19 cellular contexts compared by ENCODE assay signal in genomic region chr6:107699191-107700015, GRCh38.
DNase-seq lines count a peak whose midpoint lies in the region; ATAC-seq and TF ChIP-seq lines count a peak whose summit lies in the region.
"Had no signal": no experiment of that assay in that cellular context is flagged by ENCODE, and none has a peak within 500 bp of the region (broad histone marks: within the 10 kb centered on the region; RNA-seq: fewer than 3 reads in every experiment).

No MANE protein-coding gene starts in this region.

- no peaks in the 10 kb centered on the region for H3K27me3 ChIP-seq in adipocyte (replicated peaks; ENCODE audit: control insufficient read depth, insufficient read depth, low read length)
- no peaks in the 10 kb centered on the region for H3K27me3 ChIP-seq in vagina
- H3K27me3 ChIP-seq: adrenal gland had no signal

- peaks cover 39% of the 10 kb centered on the region for H3K4me1 Mint-ChIP-seq in activated naive CD4-positive, alpha-beta T cell treated with anti-CD3 and anti-CD28 coated beads, Interleukin-2, amount 50 U/mL, for 24 hours

- H3K4me1 ChIP-seq in adipocyte (ENCODE audit: control insufficient read depth, insufficient read depth, low read length) (peaks cover 51% of the 10 kb centered on the region), vagina (no peaks in the 10 kb centered on the region)

- no peaks in the 10 kb centered on the region for H3K9me3 ChIP-seq in adipocyte (ENCODE audit: control insufficient read depth, low read length)
- no peaks in the 10 kb centered on the region for H3K9me3 ChIP-seq in vagina
- H3K9me3 ChIP-seq: adrenal gland had no signal

- H3K4me3 Mint-ChIP-seq in activated naive CD4-positive, alpha-beta T cell treated with anti-CD3 and anti-CD28 coated beads, Interleukin-2, amount 50 U/mL, for 24 hours: peak overlapping the region; percentile 19
- H3K4me3 Mint-ChIP-seq: activated T-cell treated with anti-CD3 and anti-CD28 coated beads, Interleukin-2, amount 50 U/mL, for 72 hours; dendritic cell treated with granulocyte-macrophage colony-stimulating factor and Interleukin-4, amounts not matched to agents 40 ng/mL and 50 ng/mL, for 4 days; IgD-negative memory B cell; memory B cell; natural killer cell treated with Interleukin-12 subunit alpha and Interleukin-12 subunit beta and Interleukin-15 and Interleukin-18, amount 100 ng/mL, for 72 hours; type B pancreatic cell had no signal

- H3K27me3 Mint-ChIP-seq in activated naive CD4-positive, alpha-beta T cell treated with anti-CD3 and anti-CD28 coated beads, Interleukin-2, amount 50 U/mL, for 24 hours: no peaks in the 10 kb centered on the region

- no peak for TF ChIP-seq POLR2A in vagina (IDR thresholded peaks at IDR 0.05)

- ATAC-seq in GM18861 (IDR thresholded peaks at IDR 0.05; ENCODE audit: unreplicated experiment) (no peak), Right ventricle myocardium inferior (no peak)
- ATAC-seq: activated T-cell treated with anti-CD3 and anti-CD28 coated beads, Interleukin-2, amount 50 U/mL, for 72 hours; natural killer cell treated with Interleukin-12 subunit alpha and Interleukin-12 subunit beta and Interleukin-15 and Interleukin-18, amount 100 ng/mL, for 72 hours had no signal

- no peak for DNase-seq in activated naive CD4-positive, alpha-beta T cell treated with Interleukin-2 at 50 U/mL for 16 hours
- DNase-seq in adipocyte (ENCODE audit: low read depth): no peak
- DNase-seq in myocyte (ENCODE audit: low read depth): peak; percentile 21
- peak; percentile 29 to 84 for DNase-seq in vagina (ENCODE audit: extremely low spot score in 2 of 2)
- no peak for DNase-seq in Right ventricle myocardium inferior (ENCODE audit: missing footprints)
- no peak for DNase-seq in DMS114 treated with DMSO at 0.1 percent for 48 hours (lab: John Stamatoyannopoulos, UW; ENCODE audit: unreplicated experiment)
- DNase-seq: activated T-cell treated with anti-CD3 and anti-CD28 coated beads, Interleukin-2, amount 50 U/mL, for 72 hours; DMS 273 treated with DMSO at 0.1 percent for 48 hours; NCI-H774; stimulated activated CD4-positive, alpha-beta T cell treated with anti-CD3 and anti-CD28 coated beads, Interleukin-2, amount 100 ng/mL, for 48 hours had no signal

- intact Hi-C loops in vagina (cut with DNase I) (no loop called here), Right ventricle myocardium inferior (cut with DNase I) (loop anchor here (5.0 kb wide), 1 partner anchor 377 kb away; no protein-coding TSS in a partner anchor)

- peak overlapping the region; percentile 26 for H3K27ac Mint-ChIP-seq in activated naive CD4-positive, alpha-beta T cell treated with anti-CD3 and anti-CD28 coated beads, Interleukin-2, amount 50 U/mL, for 24 hours
- H3K27ac Mint-ChIP-seq: activated T-cell treated with anti-CD3 and anti-CD28 coated beads, Interleukin-2, amount 50 U/mL, for 72 hours; dendritic cell treated with granulocyte-macrophage colony-stimulating factor and Interleukin-4, amounts not matched to agents 40 ng/mL and 50 ng/mL, for 4 days; IgD-negative memory B cell; memory B cell; natural killer cell treated with Interleukin-12 subunit alpha and Interleukin-12 subunit beta and Interleukin-15 and Interleukin-18, amount 100 ng/mL, for 72 hours; type B pancreatic cell had no signal

- H3K9me3 Mint-ChIP-seq in activated naive CD4-positive, alpha-beta T cell treated with anti-CD3 and anti-CD28 coated beads, Interleukin-2, amount 50 U/mL, for 24 hours: no peaks in the 10 kb centered on the region
- H3K9me3 Mint-ChIP-seq: activated T-cell treated with anti-CD3 and anti-CD28 coated beads, Interleukin-2, amount 50 U/mL, for 72 hours; dendritic cell treated with granulocyte-macrophage colony-stimulating factor and Interleukin-4, amounts not matched to agents 40 ng/mL and 50 ng/mL, for 4 days; memory B cell; natural killer cell treated with Interleukin-12 subunit alpha and Interleukin-12 subunit beta and Interleukin-15 and Interleukin-18, amount 100 ng/mL, for 72 hours; type B pancreatic cell had no signal

- H3K9ac ChIP-seq in adipocyte (ENCODE audit: low read length): peak overlapping the region; percentile 77

- H3K4me3 ChIP-seq in adipocyte (ENCODE audit: low read length) (no peak overlapping the region), vagina (no peak overlapping the region)
- H3K4me3 ChIP-seq: adrenal gland, smooth muscle cell had no signal

- TF ChIP-seq CTCF in vagina (IDR thresholded peaks at IDR 0.05): no peak

- peaks cover 8% of the 10 kb centered on the region for H3K36me3 Mint-ChIP-seq in activated naive CD4-positive, alpha-beta T cell treated with anti-CD3 and anti-CD28 coated beads, Interleukin-2, amount 50 U/mL, for 24 hours
- H3K36me3 Mint-ChIP-seq: IgD-negative memory B cell; memory B cell; natural killer cell treated with Interleukin-12 subunit alpha and Interleukin-12 subunit beta and Interleukin-15 and Interleukin-18, amount 100 ng/mL, for 72 hours; type B pancreatic cell had no signal

- H3K27ac ChIP-seq in vagina: no peak overlapping the region

- H3K36me3 ChIP-seq in adipocyte (ENCODE audit: control insufficient read depth, insufficient read depth, low read length, severe bottlenecking) (no peaks in the 10 kb centered on the region), vagina (no peaks in the 10 kb centered on the region)
- H3K36me3 ChIP-seq: adrenal gland had no signal

Comparison
In these comparisons a context has a peak if more than half of its experiments do, and no peak if none do; other contexts are left out.
1. DNase-seq: peak in myocyte (single experiment) and vagina (2 of 2); none in activated naive CD4-positive, alpha-beta T cell treated with Interleukin-2 at 50 U/mL for 16 hours (single experiment), adipocyte (single experiment), Right ventricle myocardium inferior (single experiment) and DMS114 treated with DMSO at 0.1 percent for 48 hours (single experiment).